Comparison of ENCODE assay signal across 8 cellular contexts in the genomic region with DNA sequence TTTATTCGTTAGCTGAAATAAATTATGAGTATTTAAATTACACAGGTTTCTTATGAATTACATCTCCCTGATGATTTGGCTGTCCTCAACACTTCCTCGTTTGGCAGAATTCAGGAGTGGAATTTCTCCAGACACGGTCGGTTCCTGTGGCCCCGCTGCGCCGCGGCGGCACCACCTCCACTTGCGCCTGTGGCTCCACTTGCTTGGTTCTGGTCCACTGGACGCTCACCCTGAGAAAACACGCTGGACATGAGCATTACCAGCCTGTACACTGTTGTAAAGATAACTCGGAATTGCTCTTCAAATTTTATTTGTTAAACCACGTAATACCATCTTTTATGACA.
A peak's percentile ranks its signal among the peaks of the same experiment; 100 is the strongest.
DNase-seq lines count a peak whose midpoint lies in the region; ATAC-seq and TF ChIP-seq lines count a peak whose summit lies in the region.

No MANE protein-coding gene starts in this region.

- POLR2A ChIA-PET in RWPE1 (lab: Yijun Ruan, JAX; ENCODE audit: low non-redundant PET): no interaction called here

- CTCF ChIA-PET in RWPE1 (lab: Yijun Ruan, JAX): no interaction called here

- no peaks in the 10 kb centered on the region for H3K27me3 ChIP-seq in psoas muscle (ENCODE audit: insufficient read depth in 3 of 3, low read length in 2 of 3)

- H3K27ac ChIP-seq in RWPE1 (peak overlapping the region; percentile 73), psoas muscle (peak overlapping the region; percentile 51)

- no peak for DNase-seq in RWPE1 (ENCODE audit: low spot score)
- DNase-seq in fibroblast of the aortic adventitia (ENCODE audit: low read depth): no peak
- no peak for DNase-seq in psoas muscle
- DNase-seq in hippocampal formation (lab: John Stamatoyannopoulos, UW): no peak
- no peak for DNase-seq in T1000 (lab: John Stamatoyannopoulos, UW)
- no peak for DNase-seq in activated CD4-positive, alpha-beta T cell treated with anti-CD3 and anti-CD28 coated beads for 1 hour

- H3K36me3 ChIP-seq in psoas muscle (ENCODE audit: insufficient read depth in 1 of 2, low read depth in 1 of 2): peaks cover 0 to 5% of the 10 kb centered on the region in 2 donors

- intact Hi-C loops in psoas muscle (cut with DNase I): loop anchor here (5.0 kb wide), 1 partner anchor 84 kb away; a partner anchor contains a TSS

- TF ChIP-seq CTCF in RWPE1 (conservative IDR thresholded peaks at IDR 0.05; ENCODE audit: low read depth) (no peak), fibroblast of the aortic adventitia (IDR thresholded peaks at IDR 0.05; ENCODE audit: insufficient read depth, low read length) (no peak), psoas muscle (IDR thresholded peaks at IDR 0.05) (no peak)

- H3K4me3 ChIP-seq in fibroblast of the aortic adventitia (ENCODE audit: low read depth, low read length) (peak overlapping the region; percentile 68), psoas muscle (peak overlapping the region; percentile 92)

- H3K9me3 ChIP-seq in psoas muscle: no peaks in the 10 kb centered on the region

- peak; percentile 35 for ATAC-seq in GM18511 (IDR thresholded peaks at IDR 0.05; ENCODE audit: unreplicated experiment)
- peak; percentile 31 for ATAC-seq in HG02588 (IDR thresholded peaks at IDR 0.05; ENCODE audit: unreplicated experiment)
- ATAC-seq in psoas muscle: peak; percentile 37 to 71 (median 48)

- H3K4me1 ChIP-seq in psoas muscle: peaks cover 11% of the 10 kb centered on the region

- WGBS in psoas muscle, 3 donors: 3 to 5% (median 3%) methylated on average over 14 of the region's 14 CpGs
